ENCODE assay signal across 10 cellular contexts in the genomic region with DNA sequence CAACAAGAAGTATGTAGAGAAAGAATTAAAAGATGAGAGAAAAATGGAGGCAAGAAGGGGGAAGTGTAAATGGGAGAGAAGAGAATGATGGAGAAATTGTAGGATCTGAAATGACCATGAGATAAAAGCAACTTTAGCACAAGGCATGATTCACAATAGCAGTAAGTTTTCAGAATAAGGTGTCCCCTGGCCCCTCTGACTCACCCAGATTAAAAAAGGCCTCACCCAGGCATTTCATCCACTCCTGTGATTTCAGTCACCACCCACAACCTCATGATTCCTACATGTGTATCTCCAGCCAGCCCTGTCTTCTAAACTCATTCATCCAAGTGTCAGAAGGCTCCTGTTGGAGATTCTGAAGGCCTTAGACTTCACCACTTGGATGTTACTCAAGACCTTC. TPM values are rescaled to one million over a fixed set of nuclear protein-coding genes. Genes with fewer than 3 reads are reported as not detected.
A peak's percentile ranks its signal among the peaks of the same experiment; 100 is the strongest.
DNase-seq lines count a peak whose midpoint lies in the region; ATAC-seq and TF ChIP-seq lines count a peak whose summit lies in the region.
"Had no signal": no experiment of that assay in that cellular context is flagged by ENCODE, and none has a peak within 500 bp of the region (broad histone marks: within the 10 kb centered on the region; RNA-seq: fewer than 3 reads in every experiment).

No MANE protein-coding gene starts in this region.

- peak overlapping the region; percentile 79 for H3K27ac Mint-ChIP-seq in activated CD8-positive, alpha-beta memory T cell treated with anti-CD3 and anti-CD28 coated beads, Interleukin-2, amount 10 ng/mL, durations not matched to agents 7 days and 5 days

- no peak for TF ChIP-seq CTCF in dorsolateral prefrontal cortex (IDR thresholded peaks at IDR 0.05 in 54 of 56, conservative IDR thresholded peaks at IDR 0.05 in 2 of 56; ENCODE audit: low read depth in 1 of 56, partially characterized antibody in 56 of 56)

- CTCF ChIA-PET in activated CD8-positive, alpha-beta memory T cell treated with anti-CD3 and anti-CD28 coated beads, Interleukin-2, amount 10 ng/mL, durations not matched to agents 7 days and 5 days (lab: Charles Lee), result no interaction called here

- H3K4me3 Mint-ChIP-seq in activated CD8-positive, alpha-beta memory T cell treated with anti-CD3 and anti-CD28 coated beads, Interleukin-2, amount 10 ng/mL, durations not matched to agents 7 days and 5 days, result no peak overlapping the region

- DNase-seq in AG08396 (ENCODE audit: low spot score) (peak; percentile 9), HCEC 1CT (peak; percentile 57), iris pigment epithelial cell (ENCODE audit: low read depth) (peak; percentile 86), iPS-NIHi7 (ENCODE audit: extremely low spot score) (no peak), dorsolateral prefrontal cortex (no peak), NCI-H146 (lab: John Stamatoyannopoulos, UW) (no peak), NAMALWA (ENCODE audit: low spot score) (no peak)
- DNase-seq in activated CD8-positive, alpha-beta memory T cell treated with anti-CD3 and anti-CD28 coated beads, Interleukin-2, amount 10 ng/mL, durations not matched to agents 7 days and 5 days, result peak; percentile 61

- ATAC-seq in activated CD8-positive, alpha-beta memory T cell treated with anti-CD3 and anti-CD28 coated beads, Interleukin-2, amount 10 ng/mL, durations not matched to agents 7 days and 5 days, result peak; percentile 73

- H3K9me3 Mint-ChIP-seq in activated CD8-positive, alpha-beta memory T cell treated with anti-CD3 and anti-CD28 coated beads, Interleukin-2, amount 10 ng/mL, durations not matched to agents 7 days and 5 days (ENCODE audit: low read depth), result no peaks in the 10 kb centered on the region

- intact Hi-C loops in dorsolateral prefrontal cortex (cut with DNase I), result no loop called here

- no peaks in the 10 kb centered on the region for H3K27me3 Mint-ChIP-seq in activated CD8-positive, alpha-beta memory T cell treated with anti-CD3 and anti-CD28 coated beads, Interleukin-2, amount 10 ng/mL, durations not matched to agents 7 days and 5 days

- no peaks in the 10 kb centered on the region for H3K27me3 ChIP-seq in dorsolateral prefrontal cortex
- H3K27me3 ChIP-seq: ascending aorta had no signal

- peaks cover 77% of the 10 kb centered on the region for H3K36me3 Mint-ChIP-seq in activated CD8-positive, alpha-beta memory T cell treated with anti-CD3 and anti-CD28 coated beads, Interleukin-2, amount 10 ng/mL, durations not matched to agents 7 days and 5 days

- H3K4me1 Mint-ChIP-seq in activated CD8-positive, alpha-beta memory T cell treated with anti-CD3 and anti-CD28 coated beads, Interleukin-2, amount 10 ng/mL, durations not matched to agents 7 days and 5 days, result peaks cover 35% of the 10 kb centered on the region

- H3K27ac ChIP-seq in dorsolateral prefrontal cortex, result peak overlapping the region in 2 of 59 donors; percentile 12 to 51
- H3K27ac ChIP-seq: ascending aorta, KMS-11 had no signal

- H3K4me3 ChIP-seq in dorsolateral prefrontal cortex, result no peak overlapping the region
- H3K4me3 ChIP-seq: ascending aorta had no signal

RNA-seq across cellular contexts. Expression of gene SP100, which starts 56.6 kb away (rescaled TPM):
- total RNA-seq in activated CD8-positive, alpha-beta memory T cell treated with anti-CD3 and anti-CD28 coated beads, Interleukin-2, amount 10 ng/mL, durations not matched to agents 7 days and 5 days, result 100 to 1,000 TPM; 255 to 385 TPM
- 10 to 100 TPM in 116 of 120 experiments, 1 to 10 TPM in 4; 7.2 to 42.1 (median 19.4) TPM for total RNA-seq in dorsolateral prefrontal cortex

Comparison
In these comparisons a context has a peak if more than half of its experiments do, and no peak if none do; other contexts are left out.
1. DNase-seq: peak in AG08396 (single experiment), HCEC 1CT (single experiment), activated CD8-positive, alpha-beta memory T cell treated with anti-CD3 and anti-CD28 coated beads, Interleukin-2, amount 10 ng/mL, durations not matched to agents 7 days and 5 days (single experiment) and iris pigment epithelial cell (single experiment); none in iPS-NIHi7 (single experiment), dorsolateral prefrontal cortex (0 of 10), NCI-H146 (single experiment) and NAMALWA (single experiment).
2. RNA of gene SP100, which starts 56.6 kb away (total RNA-seq): 255 to 385 TPM in activated CD8-positive, alpha-beta memory T cell treated with anti-CD3 and anti-CD28 coated beads, Interleukin-2, amount 10 ng/mL, durations not matched to agents 7 days and 5 days; 7.2 to 42.1 TPM in dorsolateral prefrontal cortex; every median in the first group is over 4 times any median in the second.